In genomic region chr4:142544014-142544413, GRCh38 we compare ENCODE assay signal across 1 cellular context.
TF ChIP-seq lines count a peak whose summit lies in the region.

No MANE protein-coding gene starts in this region.

TF ChIP-seq in GM12878, 131 proteins besides CTCF, POLR2A, EP300 and RAD21:
- no peak for TF ChIP-seq MEF2B (IDR thresholded peaks at IDR 0.05; ENCODE audit: partially characterized antibody, poor library complexity, severe bottlenecking)
- no peak for TF ChIP-seq NFXL1 (IDR thresholded peaks at IDR 0.05; ENCODE audit: borderline replicate concordance)
- TF ChIP-seq, protein P1, sequence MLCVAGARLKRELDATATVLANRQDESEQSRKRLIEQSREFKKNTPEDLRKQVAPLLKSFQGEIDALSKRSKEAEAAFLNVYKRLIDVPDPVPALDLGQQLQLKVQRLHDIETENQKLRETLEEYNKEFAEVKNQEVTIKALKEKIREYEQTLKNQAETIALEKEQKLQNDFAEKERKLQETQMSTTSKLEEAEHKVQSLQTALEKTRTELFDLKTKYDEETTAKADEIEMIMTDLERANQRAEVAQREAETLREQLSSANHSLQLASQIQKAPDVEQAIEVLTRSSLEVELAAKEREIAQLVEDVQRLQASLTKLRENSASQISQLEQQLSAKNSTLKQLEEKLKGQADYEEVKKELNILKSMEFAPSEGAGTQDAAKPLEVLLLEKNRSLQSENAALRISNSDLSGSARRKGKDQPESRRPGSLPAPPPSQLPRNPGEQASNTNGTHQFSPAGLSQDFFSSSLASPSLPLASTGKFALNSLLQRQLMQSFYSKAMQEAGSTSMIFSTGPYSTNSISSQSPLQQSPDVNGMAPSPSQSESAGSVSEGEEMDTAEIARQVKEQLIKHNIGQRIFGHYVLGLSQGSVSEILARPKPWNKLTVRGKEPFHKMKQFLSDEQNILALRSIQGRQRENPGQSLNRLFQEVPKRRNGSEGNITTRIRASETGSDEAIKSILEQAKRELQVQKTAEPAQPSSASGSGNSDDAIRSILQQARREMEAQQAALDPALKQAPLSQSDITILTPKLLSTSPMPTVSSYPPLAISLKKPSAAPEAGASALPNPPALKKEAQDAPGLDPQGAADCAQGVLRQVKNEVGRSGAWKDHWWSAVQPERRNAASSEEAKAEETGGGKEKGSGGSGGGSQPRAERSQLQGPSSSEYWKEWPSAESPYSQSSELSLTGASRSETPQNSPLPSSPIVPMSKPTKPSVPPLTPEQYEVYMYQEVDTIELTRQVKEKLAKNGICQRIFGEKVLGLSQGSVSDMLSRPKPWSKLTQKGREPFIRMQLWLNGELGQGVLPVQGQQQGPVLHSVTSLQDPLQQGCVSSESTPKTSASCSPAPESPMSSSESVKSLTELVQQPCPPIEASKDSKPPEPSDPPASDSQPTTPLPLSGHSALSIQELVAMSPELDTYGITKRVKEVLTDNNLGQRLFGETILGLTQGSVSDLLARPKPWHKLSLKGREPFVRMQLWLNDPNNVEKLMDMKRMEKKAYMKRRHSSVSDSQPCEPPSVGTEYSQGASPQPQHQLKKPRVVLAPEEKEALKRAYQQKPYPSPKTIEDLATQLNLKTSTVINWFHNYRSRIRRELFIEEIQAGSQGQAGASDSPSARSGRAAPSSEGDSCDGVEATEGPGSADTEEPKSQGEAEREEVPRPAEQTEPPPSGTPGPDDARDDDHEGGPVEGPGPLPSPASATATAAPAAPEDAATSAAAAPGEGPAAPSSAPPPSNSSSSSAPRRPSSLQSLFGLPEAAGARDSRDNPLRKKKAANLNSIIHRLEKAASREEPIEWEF (IDR thresholded peaks at IDR 0.05; ENCODE audit: insufficient replicate concordance, low read depth, low read length) = no peak
- TF ChIP-seq SRF (IDR thresholded peaks at IDR 0.05; ENCODE audit: low read depth in 2 of 2, low read length in 2 of 2) = no peak
- no peak for TF ChIP-seq BMI1 (IDR thresholded peaks at IDR 0.05; ENCODE audit: borderline replicate concordance)
- TF ChIP-seq KLF5 (IDR thresholded peaks at IDR 0.05; ENCODE audit: partially characterized antibody) = no peak
- TF ChIP-seq NBN (IDR thresholded peaks at IDR 0.05) = no peak
- no peak for TF ChIP-seq LARP7 (IDR thresholded peaks at IDR 0.05)
- TF ChIP-seq BACH1 (IDR thresholded peaks at IDR 0.05; ENCODE audit: borderline replicate concordance) = no peak
- TF ChIP-seq ZNF207 (IDR thresholded peaks at IDR 0.05; ENCODE audit: borderline replicate concordance) = no peak
- no peak for TF ChIP-seq RELA (IDR thresholded peaks at IDR 0.05; ENCODE audit: borderline replicate concordance, partially characterized antibody)
- TF ChIP-seq, protein P2, sequence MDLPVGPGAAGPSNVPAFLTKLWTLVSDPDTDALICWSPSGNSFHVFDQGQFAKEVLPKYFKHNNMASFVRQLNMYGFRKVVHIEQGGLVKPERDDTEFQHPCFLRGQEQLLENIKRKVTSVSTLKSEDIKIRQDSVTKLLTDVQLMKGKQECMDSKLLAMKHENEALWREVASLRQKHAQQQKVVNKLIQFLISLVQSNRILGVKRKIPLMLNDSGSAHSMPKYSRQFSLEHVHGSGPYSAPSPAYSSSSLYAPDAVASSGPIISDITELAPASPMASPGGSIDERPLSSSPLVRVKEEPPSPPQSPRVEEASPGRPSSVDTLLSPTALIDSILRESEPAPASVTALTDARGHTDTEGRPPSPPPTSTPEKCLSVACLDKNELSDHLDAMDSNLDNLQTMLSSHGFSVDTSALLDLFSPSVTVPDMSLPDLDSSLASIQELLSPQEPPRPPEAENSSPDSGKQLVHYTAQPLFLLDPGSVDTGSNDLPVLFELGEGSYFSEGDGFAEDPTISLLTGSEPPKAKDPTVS (IDR thresholded peaks at IDR 0.05; ENCODE audit: low read depth, low read length) = no peak
- TF ChIP-seq KDM1A (IDR thresholded peaks at IDR 0.05; ENCODE audit: borderline replicate concordance) = no peak
- TF ChIP-seq POU2F2 (IDR thresholded peaks at IDR 0.05; ENCODE audit: borderline replicate concordance, low read depth, low read length) = no peak
- TF ChIP-seq, protein P3, sequence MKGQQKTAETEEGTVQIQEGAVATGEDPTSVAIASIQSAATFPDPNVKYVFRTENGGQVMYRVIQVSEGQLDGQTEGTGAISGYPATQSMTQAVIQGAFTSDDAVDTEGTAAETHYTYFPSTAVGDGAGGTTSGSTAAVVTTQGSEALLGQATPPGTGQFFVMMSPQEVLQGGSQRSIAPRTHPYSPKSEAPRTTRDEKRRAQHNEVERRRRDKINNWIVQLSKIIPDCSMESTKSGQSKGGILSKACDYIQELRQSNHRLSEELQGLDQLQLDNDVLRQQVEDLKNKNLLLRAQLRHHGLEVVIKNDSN (IDR thresholded peaks at IDR 0.05; ENCODE audit: borderline replicate concordance, extremely low read length, insufficient read depth, low read depth, low read length) = no peak
- TF ChIP-seq PAX8 (IDR thresholded peaks at IDR 0.05) = no peak
- TF ChIP-seq ATF7 (IDR thresholded peaks at IDR 0.05; ENCODE audit: low read depth) = no peak
- TF ChIP-seq CBFB (IDR thresholded peaks at IDR 0.05; ENCODE audit: low read depth) = no peak
- no peak for TF ChIP-seq ZBTB33 (IDR thresholded peaks at IDR 0.05)
- TF ChIP-seq RCOR1 (conservative IDR thresholded peaks at IDR 0.05; ENCODE audit: low read depth, low read length) = no peak
